In genomic region chr13:52749446-52749845, GRCh38 we compare ENCODE assay signal across 18 cellular contexts. TPM values are rescaled to one million over a fixed set of nuclear protein-coding genes. Genes with fewer than 3 reads are reported as not detected.
DNase-seq lines count a peak whose midpoint lies in the region; ATAC-seq and TF ChIP-seq lines count a peak whose summit lies in the region.
"Had no signal": no experiment of that assay in that cellular context is flagged by ENCODE, and none has a peak within 500 bp of the region (broad histone marks: within the 10 kb centered on the region; RNA-seq: fewer than 3 reads in every experiment).

No MANE protein-coding gene starts in this region.

- H3K27me3 ChIP-seq in upper lobe of right lung = peaks cover 3% of the 10 kb centered on the region
- H3K27me3 ChIP-seq: Peyer's patch had no signal

- H3K27ac ChIP-seq in coronary artery = no peak overlapping the region
- H3K27ac ChIP-seq in upper lobe of right lung = no peak overlapping the region
- H3K27ac ChIP-seq: GM23248, Peyer's patch had no signal

- no peaks in the 10 kb centered on the region for H3K36me3 ChIP-seq in upper lobe of right lung
- H3K36me3 ChIP-seq: Peyer's patch had no signal

- intact Hi-C loops in upper lobe of right lung (cut with DNase I) = no loop called here

- TF ChIP-seq CTCF in coronary artery (IDR thresholded peaks at IDR 0.05) (no peak), upper lobe of right lung (IDR thresholded peaks at IDR 0.05) (no peak)

- ATAC-seq in GM19035 (IDR thresholded peaks at IDR 0.05; ENCODE audit: unreplicated experiment) (no peak), upper lobe of right lung (no peak)

- peak; percentile 27 for DNase-seq in COLO668 (lab: John Stamatoyannopoulos, UW; ENCODE audit: unreplicated experiment)
- DNase-seq in NCI-H1105 (lab: John Stamatoyannopoulos, UW) = peak; percentile 22
- DNase-seq in NCI-H2171 treated with DMSO at 0.1 percent for 48 hours (lab: John Stamatoyannopoulos, UW) = peak; percentile 66
- peak; percentile 14 for DNase-seq in RPMI8226
- no peak for DNase-seq in medulla oblongata (ENCODE audit: extremely low spot score)
- no peak for DNase-seq in coronary artery (ENCODE audit: low spot score)
- DNase-seq in upper lobe of right lung = no peak
- DNase-seq: C1 segment of cervical spinal cord, DMS79, GM23248, KBM-7, NCI-H2107, Peyer's patch, SIG-M5, SW 1271 had no signal

- no peaks in the 10 kb centered on the region for H3K4me1 ChIP-seq in upper lobe of right lung
- H3K4me1 ChIP-seq: Peyer's patch had no signal

- no peaks in the 10 kb centered on the region for H3K9me3 ChIP-seq in upper lobe of right lung
- H3K9me3 ChIP-seq: Peyer's patch had no signal

- H3K4me3 ChIP-seq in coronary artery = no peak overlapping the region
- no peak overlapping the region for H3K4me3 ChIP-seq in upper lobe of right lung
- H3K4me3 ChIP-seq: GM23248, Peyer's patch had no signal

RNA-seq across cellular contexts. Expression of gene CNMD, which starts 9.8 kb away (rescaled TPM):
- total RNA-seq in upper lobe of right lung = not detected
- total RNA-seq: G401, GM23248, NCI-H460, Peyer's patch had no signal

Comparison
In these comparisons a context has a peak if more than half of its experiments do, and no peak if none do; other contexts are left out.
1. DNase-seq: peak in COLO668 (single experiment), NCI-H1105 (single experiment), NCI-H2171 treated with DMSO at 0.1 percent for 48 hours (single experiment) and RPMI8226 (single experiment); none in medulla oblongata (single experiment), coronary artery (single experiment) and upper lobe of right lung (single experiment).